In genomic region chr3:7401418-7401817, GRCh38 we compare ENCODE assay signal across 30 cellular contexts.
"Had no signal": no experiment of that assay in that cellular context is flagged by ENCODE, and none has a peak within 500 bp of the region (broad histone marks: within the 10 kb centered on the region; RNA-seq: fewer than 3 reads in every experiment).

No MANE protein-coding gene starts in this region.

- ATAC-seq: naive thymus-derived CD8-positive, alpha-beta T cell; natural killer cell treated with Interleukin-12 subunit alpha and Interleukin-12 subunit beta and Interleukin-15 and Interleukin-18, amount 100 ng/mL, for 72 hours; psoas muscle; right cardiac atrium; sciatic nerve; stimulated activated memory B cell treated with anti-CD40 and anti-IgM and Interleukin-4, amounts not matched to agents 10 μg/mL and 1 μg/mL and 100 μg/mL, for 72 hours; stimulated activated naive CD8-positive, alpha-beta T cell treated with anti-CD3 and anti-CD28 coated beads, Interleukin-15, amount 100 ng/mL, for 72 hours; stimulated activated naive CD8-positive, alpha-beta T cell treated with anti-CD3 and anti-CD28 coated beads, Interleukin-15, Interleukin-2, amounts not matched to agents 100 U/mL and 50 U/mL, for 24 hours; upper lobe of right lung had no signal

- H3K27ac ChIP-seq: neural progenitor cell, ovary, parathyroid adenoma, psoas muscle, skin epidermis, spleen, suprapubic skin, testis, tibial artery, transverse colon, upper lobe of right lung, uterus had no signal

- H2AFZ ChIP-seq: neural progenitor cell, parathyroid adenoma had no signal

- H3K9me3 ChIP-seq: ovary, psoas muscle, spleen, suprapubic skin, testis, tibial artery, transverse colon, upper lobe of right lung, uterus had no signal

- H3K9ac ChIP-seq: neural progenitor cell, parathyroid adenoma had no signal

- DNase-seq: naive thymus-derived CD8-positive, alpha-beta T cell; nephron progenitor cell; occipital lobe; ovary; posterior cingulate gyrus; psoas muscle; right cardiac atrium; spleen; stimulated activated CD4-positive, alpha-beta T cell treated with anti-CD3 and anti-CD28 coated beads, Interleukin-12 subunit alpha, Interleukin-12 subunit beta, amount 100 ng/mL, for 4 hours; stimulated activated CD4-positive, alpha-beta T cell treated with anti-CD3 and anti-CD28 coated beads, Interleukin-1b, Interleukin-23, amount 100 ng/mL, for 48 hours; stimulated activated CD4-positive, alpha-beta T cell treated with anti-CD3 and anti-CD28 coated beads, Interleukin-4, amount 100 ng/mL, for 1 hour; stimulated activated CD4-positive, alpha-beta T cell treated with anti-CD3 and anti-CD28 coated beads, Interleukin-4, amount 100 ng/mL, for 4 hours; stimulated activated CD8-positive, alpha-beta memory T cell treated with anti-CD3 and anti-CD28 coated beads, Interleukin-4, amount 100 ng/mL, for 48 hours; stimulated activated naive CD4-positive, alpha-beta T cell; stimulated activated naive CD8-positive, alpha-beta T cell treated with anti-CD3 and anti-CD28 coated beads, Interleukin-15, amount 100 ng/mL, for 72 hours; stimulated activated naive CD8-positive, alpha-beta T cell treated with anti-CD3 and anti-CD28 coated beads, Interleukin-15, Interleukin-2, amounts not matched to agents 100 U/mL and 50 U/mL, for 24 hours; substantia nigra; testis; tibial artery; transverse colon; upper lobe of right lung; uterus had no signal

- H3K4me3 ChIP-seq: neural progenitor cell, ovary, psoas muscle, skin epidermis, smooth muscle cell, spleen, suprapubic skin, testis, tibial artery, transverse colon, upper lobe of right lung, uterus had no signal

- H3K4me1 ChIP-seq: neural progenitor cell, parathyroid adenoma, psoas muscle, spleen, suprapubic skin, testis, tibial artery, transverse colon, upper lobe of right lung, uterus had no signal

- H3K36me3 ChIP-seq: neural progenitor cell, ovary, spleen, suprapubic skin, tibial artery, transverse colon, upper lobe of right lung, uterus had no signal

- H3K27me3 ChIP-seq: neural progenitor cell, ovary, spleen, suprapubic skin, testis, tibial artery, transverse colon, upper lobe of right lung, uterus had no signal

- H3K4me2 ChIP-seq: neural progenitor cell, smooth muscle cell had no signal

- H3K79me2 ChIP-seq: parathyroid adenoma had no signal
